24 cellular contexts compared by ENCODE assay signal in genomic region chr3:129692743-129693142, GRCh38.
DNase-seq lines count a peak whose midpoint lies in the region; ATAC-seq, FAIRE-seq and TF ChIP-seq lines count a peak whose summit lies in the region.
"Had no signal": no experiment of that assay in that cellular context is flagged by ENCODE, and none has a peak within 500 bp of the region (broad histone marks: within the 10 kb centered on the region; RNA-seq: fewer than 3 reads in every experiment).

No MANE protein-coding gene starts in this region.

- CTCF ChIA-PET in HepG2 (lab: Yijun Ruan, JAX; ENCODE audit: low intra/inter-chr PET ratio, low total read pairs), result no interaction called here

- POLR2A ChIA-PET in HepG2 (lab: Yijun Ruan, JAX), result interaction anchor here (0.7 kb wide), 1 partner anchor 44 kb away, joined by 3 read pairs; no protein-coding TSS in a partner anchor

- FAIRE-seq in HepG2 (lab: Jason Lieb, UNC), result no peak
- FAIRE-seq: A549, GM12891, GM18507 had no signal

- no peak for TF ChIP-seq POLR2A in HepG2 (IDR thresholded peaks at IDR 0.05; ENCODE audit: insufficient read depth in 1 of 2, low read depth in 2 of 2, low read length in 2 of 2)
- TF ChIP-seq POLR2A in right lobe of liver (IDR thresholded peaks at IDR 0.05), result no peak

- no peak for TF ChIP-seq EP300 in HepG2 (IDR thresholded peaks at IDR 0.05; ENCODE audit: low read depth in 2 of 2, low read length in 2 of 2)
- no peak for TF ChIP-seq EP300 in HepG2 (CRISPR knock-in tag; IDR thresholded peaks at IDR 0.05; ENCODE audit: borderline replicate concordance)

- H3K36me3 ChIP-seq in HepG2 (replicated peaks in 1 of 2; ENCODE audit: control insufficient read depth in 1 of 2, insufficient read depth in 2 of 2, low read length in 2 of 2) (peaks cover 0 to 3% of the 10 kb centered on the region in 2 experiments; a peak in 2 of 5 replicates), right lobe of liver (no peaks in the 10 kb centered on the region), RWPE2 (ENCODE audit: low read depth) (peaks cover 4% of the 10 kb centered on the region; the same call in 1 of the 2 replicates), psoas muscle (ENCODE audit: insufficient read depth in 1 of 2, low read depth in 1 of 2) (no peaks in the 10 kb centered on the region), osteoblast (ENCODE audit: insufficient read depth, low read length) (no peaks in the 10 kb centered on the region)
- H3K36me3 ChIP-seq: BE2C, HAP-1 had no signal

- intact Hi-C loops in HepG2 (cut with micrococcal nuclease; ENCODE audit: unreplicated experiment) (loop anchor here (5.0 kb wide), 1 partner anchor 40 kb away; no protein-coding TSS in a partner anchor), right lobe of liver (cut with DNase I) (no loop called here), psoas muscle (cut with DNase I) (no loop called here)

- H3K9me3 ChIP-seq in HepG2 (ENCODE audit: low read length), result peaks cover 11% of the 10 kb centered on the region
- H3K9me3 ChIP-seq in right lobe of liver, result no peaks in the 10 kb centered on the region
- H3K9me3 ChIP-seq in RWPE2 (ENCODE audit: severe bottlenecking), result no peaks in the 10 kb centered on the region
- H3K9me3 ChIP-seq in psoas muscle, result no peaks in the 10 kb centered on the region
- H3K9me3 ChIP-seq in osteoblast (ENCODE audit: low read depth, low read length), result no peaks in the 10 kb centered on the region
- H3K9me3 ChIP-seq: BE2C had no signal

- H3K4me2 ChIP-seq in HepG2 (ENCODE audit: low read depth, low read length), result no peak overlapping the region
- H3K4me2 ChIP-seq in osteoblast (ENCODE audit: insufficient read depth, low read length), result no peak overlapping the region
- H3K4me2 ChIP-seq: A549; BLaER1 treated with 17β-estradiol and CSF1 and Interleukin-3, amounts not matched to agents 10 nM and 100 nM had no signal

- H3K4me1 ChIP-seq in HepG2 (ENCODE audit: insufficient read depth, low read length) (peaks cover 38% of the 10 kb centered on the region), right lobe of liver (peaks cover 0 to 12% (median 0%) of the 10 kb centered on the region in 4 donors), RWPE2 (ENCODE audit: insufficient read depth, poor library complexity, severe bottlenecking) (peaks cover 41% of the 10 kb centered on the region), psoas muscle (peaks cover 21% of the 10 kb centered on the region), osteoblast (ENCODE audit: insufficient read depth, low read length) (peaks cover 11% of the 10 kb centered on the region)

- no peak overlapping the region for H2AFZ ChIP-seq in HepG2 (ENCODE audit: low read length)
- no peak overlapping the region for H2AFZ ChIP-seq in osteoblast (ENCODE audit: low read length)

- H3K4me3 ChIP-seq in HepG2 (replicated peaks in 1 of 3; ENCODE audit: insufficient read depth in 1 of 3, low read depth in 2 of 3, low read length in 3 of 3) (no peak overlapping the region), right lobe of liver (no peak overlapping the region), RWPE2 (ENCODE audit: severe bottlenecking) (no peak overlapping the region), psoas muscle (no peak overlapping the region), osteoblast (ENCODE audit: insufficient read depth, low read length) (no peak overlapping the region)
- H3K4me3 ChIP-seq: A549; BLaER1 treated with 17β-estradiol and CSF1 and Interleukin-3, amounts not matched to agents 10 nM and 100 nM; HAP-1 had no signal

- TF ChIP-seq CTCF in HepG2 (CRISPR knock-in tag; IDR thresholded peaks at IDR 0.05) (no peak), right lobe of liver (IDR thresholded peaks at IDR 0.05) (no peak), RWPE2 (IDR thresholded peaks at IDR 0.05; ENCODE audit: poor library complexity, severe bottlenecking) (no peak), psoas muscle (IDR thresholded peaks at IDR 0.05) (no peak), osteoblast (IDR thresholded peaks at IDR 0.05; ENCODE audit: extremely low read depth, low read depth, low read length) (no peak)

- H3K27me3 ChIP-seq in HepG2 (ENCODE audit: control insufficient read depth in 1 of 2, insufficient read depth in 2 of 2, low read length in 2 of 2) (no peaks in the 10 kb centered on the region; a peak in 1 of 5 replicates), right lobe of liver (no peaks in the 10 kb centered on the region), RWPE2 (ENCODE audit: insufficient read depth, poor library complexity, severe bottlenecking) (no peaks in the 10 kb centered on the region), psoas muscle (ENCODE audit: insufficient read depth in 3 of 3, low read length in 2 of 3) (no peaks in the 10 kb centered on the region), osteoblast (ENCODE audit: insufficient read depth, low read length) (no peaks in the 10 kb centered on the region)
- H3K27me3 ChIP-seq: BE2C; BLaER1 treated with 17β-estradiol and CSF1 and Interleukin-3, amounts not matched to agents 10 nM and 100 nM had no signal

- WGBS in HepG2 (ENCODE audit: low lambda C conversion rate), result 100% methylated on average over 2 of the region's 2 CpGs
- WGBS in right lobe of liver (ENCODE audit: insufficient coverage, low coverage, low lambda C conversion rate, missing lambda C conversion rate), result 100% methylated on average over 2 of the region's 2 CpGs
- 98 to 100% (median 100%) methylated on average over 2 of the region's 2 CpGs for WGBS in psoas muscle, 3 donors

- H3K79me2 ChIP-seq in HepG2 (ENCODE audit: insufficient read depth, low read length) (peaks cover 12% of the 10 kb centered on the region), osteoblast (ENCODE audit: insufficient read depth, low read length) (no peaks in the 10 kb centered on the region)

- H4K20me1 ChIP-seq in HepG2 (ENCODE audit: insufficient read depth, low read length) (no peaks in the 10 kb centered on the region), osteoblast (ENCODE audit: insufficient read depth, low read length) (peaks cover 5% of the 10 kb centered on the region)

- no TSS peak for BruUV-seq in HepG2 (replicated peaks; lab: Mats Ljungman, UMichigan)

- H3K9ac ChIP-seq in HepG2 (ENCODE audit: insufficient read depth, low read depth, low read length), result no peak overlapping the region
- H3K9ac ChIP-seq: BLaER1 treated with 17β-estradiol and CSF1 and Interleukin-3, amounts not matched to agents 10 nM and 100 nM had no signal

- ATAC-seq in HepG2 (no peak), right lobe of liver (no peak), RWPE2 (ENCODE audit: low read depth) (no peak), psoas muscle (no peak), GM21786 (IDR thresholded peaks at IDR 0.05; ENCODE audit: unreplicated experiment) (no peak)
- ATAC-seq: A549 had no signal

- no peak for TF ChIP-seq RAD21 in HepG2 (CRISPR knock-in tag; IDR thresholded peaks at IDR 0.05)

- H3K27ac ChIP-seq in HepG2 (ENCODE audit: extremely low read length, insufficient read depth, low read length) (no peak overlapping the region), right lobe of liver (no peak overlapping the region), RWPE2 (ENCODE audit: poor library complexity, severe bottlenecking) (peak overlapping the region; percentile 84), epithelial cell of prostate (peak overlapping the region; percentile 92), psoas muscle (peak overlapping the region; percentile 7), osteoblast (ENCODE audit: low read depth, low read length) (no peak overlapping the region)
- H3K27ac ChIP-seq: A549; BLaER1 treated with 17β-estradiol and CSF1 and Interleukin-3, amounts not matched to agents 10 nM and 100 nM had no signal

- in situ Hi-C loops in HepG2 (cut with HindIII; ENCODE audit: extremely low pct_ligation_motif_present, low pct_unique_long_range_greater_than_20kb), result no loop called here

- DNase-seq in HepG2 (ENCODE audit: low spot score) (no peak), right lobe of liver (no peak), RWPE2 (ENCODE audit: low spot score) (no peak), epithelial cell of prostate (ENCODE audit: low read depth, low spot score) (no peak), psoas muscle (no peak), C1 segment of cervical spinal cord (lab: John Stamatoyannopoulos, UW) (no peak), osteoblast (ENCODE audit: insufficient read length, low spot score, missing footprints) (no peak)
- DNase-seq: 8988T; ACHN; AML-193; BE2C; Calu3; CD4-positive, alpha-beta memory T cell; COR-L47; DMS53; DMS79 treated with DMSO at 0.1 percent for 48 hours; GF-D8; GOT3 had no signal

TF ChIP-seq in HepG2, 621 proteins besides CTCF, POLR2A, EP300 and RAD21 (continues in another document):
- TF ChIP-seq ZBTB25 (CRISPR knock-in tag; IDR thresholded peaks at IDR 0.05) (no peak), ZNF121 (CRISPR knock-in tag; IDR thresholded peaks at IDR 0.05) (peak; percentile 64; the same call in 1 of the 2 replicates), ATM (IDR thresholded peaks at IDR 0.05; ENCODE audit: borderline replicate concordance) (no peak), ZNF841 (CRISPR knock-in tag; IDR thresholded peaks at IDR 0.05; ENCODE audit: borderline replicate concordance) (no peak)

Comparison
In these comparisons a context has a peak if more than half of its experiments do, and no peak if none do; other contexts are left out.
1. H3K27ac ChIP-seq: peak in RWPE2 (single experiment), epithelial cell of prostate (single experiment) and psoas muscle (single experiment); none in HepG2 (single experiment), right lobe of liver (0 of 3) and osteoblast (single experiment).